1 cellular context compared by ENCODE assay signal in the genomic region with DNA sequence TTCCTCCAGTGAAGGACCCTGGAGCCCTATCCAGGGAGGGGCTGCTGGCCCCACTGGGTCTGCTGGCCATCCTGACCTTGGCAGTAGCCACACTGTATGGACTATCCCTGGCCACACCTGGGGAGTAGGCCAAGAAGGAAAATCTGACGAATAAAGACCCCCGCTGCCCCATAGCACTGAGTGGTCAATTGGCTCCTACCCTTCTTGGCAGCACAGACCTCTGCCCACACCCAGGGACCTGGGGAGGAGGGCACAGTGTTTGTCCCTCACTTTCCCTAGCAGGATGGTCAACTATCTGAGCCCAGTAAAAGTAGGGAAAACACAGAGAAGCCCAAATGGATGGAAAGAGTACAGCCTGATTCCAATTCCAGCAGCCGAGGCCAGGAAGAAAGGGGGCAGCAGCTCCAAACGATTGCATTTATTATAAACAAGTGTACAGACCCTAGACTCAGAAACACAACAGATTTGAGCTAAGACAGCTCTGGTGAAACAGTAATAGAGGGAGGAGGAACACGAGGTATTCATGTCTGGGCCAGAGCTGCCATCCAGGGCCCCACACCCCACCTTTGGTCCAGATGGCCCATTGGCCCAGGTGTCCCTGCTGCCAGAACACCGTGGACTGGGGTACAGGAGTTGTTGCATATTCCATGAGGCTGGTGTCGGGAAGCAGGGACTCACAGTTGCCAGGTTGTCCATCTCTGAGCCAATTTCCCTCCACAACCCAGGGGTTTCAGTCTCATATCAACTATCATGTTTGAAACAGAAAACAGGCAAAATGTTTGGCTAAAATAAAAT.
TF ChIP-seq lines count a peak whose summit lies in the region.

No MANE protein-coding gene starts in this region.

TF ChIP-seq in GM23338, 12 proteins besides CTCF, POLR2A, EP300 and RAD21:
- TF ChIP-seq ETS1 (IDR thresholded peaks at IDR 0.05) (no peak), POLR2AphosphoS5 (IDR thresholded peaks at IDR 0.05; ENCODE audit: low read depth) (no peak)
TF ChIP-seq in GM23338: peak in this region for 0.
